Comparison of ENCODE assay signal across 8 cellular contexts in the genomic region with DNA sequence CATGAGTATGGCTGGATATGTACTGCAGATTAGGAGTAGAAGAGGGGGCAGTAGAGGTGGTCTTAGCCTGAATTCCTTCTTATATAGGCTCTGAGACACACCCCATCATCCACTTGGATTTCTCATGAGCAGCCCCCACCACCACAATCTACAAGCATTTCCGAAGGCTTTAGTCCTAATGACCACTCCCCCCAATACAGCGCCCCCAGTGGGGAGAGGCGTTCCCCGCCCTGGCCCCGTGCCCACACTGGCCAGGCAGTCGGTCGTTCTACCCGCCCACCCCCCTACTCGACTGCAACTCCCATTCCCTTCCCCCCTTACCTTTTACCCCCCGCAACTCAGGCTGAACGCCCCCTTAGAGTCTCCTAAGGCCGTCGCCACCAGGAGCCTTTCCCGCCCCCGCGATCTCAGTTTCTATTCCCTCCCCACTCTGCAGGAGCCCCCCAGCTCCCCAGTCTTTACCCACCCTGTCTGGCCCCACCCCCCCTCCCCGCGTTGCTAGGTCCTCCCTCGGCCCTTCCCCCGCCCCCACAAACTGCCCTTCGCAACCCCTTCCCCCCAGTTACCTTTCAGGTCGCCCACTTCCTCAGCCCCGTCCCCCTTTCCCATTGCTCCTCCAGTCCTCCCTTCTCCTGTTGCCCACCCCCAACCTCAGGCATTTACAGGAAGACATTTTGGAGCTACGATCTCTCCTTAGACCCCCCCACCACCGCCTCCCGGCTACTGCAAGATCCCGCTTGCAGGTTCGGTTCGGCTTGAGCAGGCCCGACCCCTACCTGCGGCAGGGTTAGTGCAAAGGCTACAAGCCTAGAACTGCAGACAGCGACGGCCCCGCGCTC. TPM values are rescaled to one million over a fixed set of nuclear protein-coding genes. Genes with fewer than 3 reads are reported as not detected.
A peak's percentile ranks its signal among the peaks of the same experiment; 100 is the strongest.
DNase-seq lines count a peak whose midpoint lies in the region; ATAC-seq and TF ChIP-seq lines count a peak whose summit lies in the region.

No MANE protein-coding gene starts in this region.

- H3K9me3 Mint-ChIP-seq in CD4-positive, CD25-positive, alpha-beta regulatory T cell: no peaks in the 10 kb centered on the region
- H3K9me3 Mint-ChIP-seq in immature natural killer cell: no peaks in the 10 kb centered on the region

- no peaks in the 10 kb centered on the region for H3K27me3 Mint-ChIP-seq in CD4-positive, CD25-positive, alpha-beta regulatory T cell
- peaks cover 6 to 19% (median 15%) of the 10 kb centered on the region in 3 donors for H3K27me3 Mint-ChIP-seq in immature natural killer cell (ENCODE audit: low read depth in 3 of 3)

- H3K27me3 ChIP-seq in CD4-positive, CD25-positive, alpha-beta regulatory T cell (ENCODE audit: control insufficient read depth, insufficient read depth, low read length): no peaks in the 10 kb centered on the region
- no peaks in the 10 kb centered on the region for H3K27me3 ChIP-seq in brain microvascular endothelial cell (replicated peaks)

- peaks cover 4% of the 10 kb centered on the region for H3K36me3 Mint-ChIP-seq in CD4-positive, CD25-positive, alpha-beta regulatory T cell
- peaks cover 0 to 4% (median 0%) of the 10 kb centered on the region in 3 donors for H3K36me3 Mint-ChIP-seq in immature natural killer cell

- peak overlapping the region; percentile 66 to 94 (median 88) for H3K27ac Mint-ChIP-seq in CD4-positive, CD25-positive, alpha-beta regulatory T cell
- H3K27ac Mint-ChIP-seq in immature natural killer cell: peak overlapping the region; percentile 66 to 98 (median 90)

- H3K4me1 Mint-ChIP-seq in CD4-positive, CD25-positive, alpha-beta regulatory T cell: peaks cover 0 to 33% (median 17%) of the 10 kb centered on the region in 4 donors
- H3K4me1 Mint-ChIP-seq in immature natural killer cell: peaks cover 16 to 19% of the 10 kb centered on the region in 2 donors

- peak; percentile 44 for TF ChIP-seq CTCF in HFF-Myc (IDR thresholded peaks at IDR 0.05; ENCODE audit: low read depth, low read length, missing control alignments)
- TF ChIP-seq CTCF in brain microvascular endothelial cell (IDR thresholded peaks at IDR 0.05; ENCODE audit: low read depth, low read length, missing control alignments): peak; percentile 64

- DNase-seq in CD4-positive, CD25-positive, alpha-beta regulatory T cell: peak; percentile 5 to 22 (median 22)
- DNase-seq in HFF-Myc (ENCODE audit: extremely low read depth, low read depth) (no peak), brain microvascular endothelial cell (peak; percentile 14), immature natural killer cell (peak; percentile 19 to 35 (median 27))
- DNase-seq in stimulated activated CD4-positive, alpha-beta T cell treated with anti-CD3 and anti-CD28 coated beads, Interleukin-1b, Interleukin-23, amount 100 ng/mL, for 48 hours: peak; percentile 27

- in situ Hi-C loops in brain microvascular endothelial cell (cut with HindIII; ENCODE audit: low pct_ligation_motif_present, low sequenced_read_pairs): no loop called here

- ATAC-seq in CD4-positive, CD25-positive, alpha-beta regulatory T cell (ENCODE audit: low read depth in 2 of 2): no peak
- ATAC-seq in SK-N-SH treated with all-trans-retinoic acid at 6 μM for 48 hours: peak; percentile 3; the same call in 2 of the 3 replicates
- no peak for ATAC-seq in GM21619 (IDR thresholded peaks at IDR 0.05; ENCODE audit: unreplicated experiment)
- no peak for ATAC-seq in GM19023 (IDR thresholded peaks at IDR 0.05; ENCODE audit: unreplicated experiment)

- peaks cover 4% of the 10 kb centered on the region for H3K36me3 ChIP-seq in CD4-positive, CD25-positive, alpha-beta regulatory T cell (ENCODE audit: control insufficient read depth, insufficient read depth, low read length)
- no peaks in the 10 kb centered on the region for H3K36me3 ChIP-seq in brain microvascular endothelial cell (replicated peaks)

- H3K4me3 Mint-ChIP-seq in CD4-positive, CD25-positive, alpha-beta regulatory T cell: peak overlapping the region; percentile 88 to 99 (median 93)
- H3K4me3 Mint-ChIP-seq in immature natural killer cell: peak overlapping the region; percentile 89 to 93 (median 92)

- peak overlapping the region; percentile 14 for H3K27ac ChIP-seq in CD4-positive, CD25-positive, alpha-beta regulatory T cell (ENCODE audit: insufficient read depth, low read length, poor library complexity, severe bottlenecking)
- peak overlapping the region; percentile 49 for H3K27ac ChIP-seq in brain microvascular endothelial cell

- H3K9me3 ChIP-seq in CD4-positive, CD25-positive, alpha-beta regulatory T cell (ENCODE audit: control insufficient read depth in 2 of 2, low read length in 2 of 2): no peaks in the 10 kb centered on the region

- H3K4me3 ChIP-seq in CD4-positive, CD25-positive, alpha-beta regulatory T cell (ENCODE audit: low read depth, low read length): peak overlapping the region; percentile 64
- peak overlapping the region; percentile 70 for H3K4me3 ChIP-seq in HFF-Myc (replicated peaks; ENCODE audit: low read depth, low read length)
- peak overlapping the region; percentile 74 for H3K4me3 ChIP-seq in brain microvascular endothelial cell (ENCODE audit: low read depth, low read length)

- peaks cover 22% of the 10 kb centered on the region for H3K4me1 ChIP-seq in CD4-positive, CD25-positive, alpha-beta regulatory T cell (ENCODE audit: control insufficient read depth, insufficient read depth, low read length, poor library complexity, severe bottlenecking)

TF ChIP-seq in SK-N-SH treated with all-trans-retinoic acid at 6 μM for 48 hours, 23 proteins besides CTCF, POLR2A, EP300 and RAD21:
- no peak for TF ChIP-seq ZNF8 (CRISPR knock-in tag; IDR thresholded peaks at IDR 0.05)
- no peak for TF ChIP-seq TOX (CRISPR knock-in tag; IDR thresholded peaks at IDR 0.05; ENCODE audit: borderline replicate concordance)
- TF ChIP-seq, protein P1, sequence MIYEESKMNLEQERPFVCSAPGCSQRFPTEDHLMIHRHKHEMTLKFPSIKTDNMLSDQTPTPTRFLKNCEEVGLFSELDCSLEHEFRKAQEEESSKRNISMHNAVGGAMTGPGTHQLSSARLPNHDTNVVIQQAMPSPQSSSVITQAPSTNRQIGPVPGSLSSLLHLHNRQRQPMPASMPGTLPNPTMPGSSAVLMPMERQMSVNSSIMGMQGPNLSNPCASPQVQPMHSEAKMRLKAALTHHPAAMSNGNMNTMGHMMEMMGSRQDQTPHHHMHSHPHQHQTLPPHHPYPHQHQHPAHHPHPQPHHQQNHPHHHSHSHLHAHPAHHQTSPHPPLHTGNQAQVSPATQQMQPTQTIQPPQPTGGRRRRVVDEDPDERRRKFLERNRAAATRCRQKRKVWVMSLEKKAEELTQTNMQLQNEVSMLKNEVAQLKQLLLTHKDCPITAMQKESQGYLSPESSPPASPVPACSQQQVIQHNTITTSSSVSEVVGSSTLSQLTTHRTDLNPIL (CRISPR knock-in tag; IDR thresholded peaks at IDR 0.05; ENCODE audit: low read depth): no peak
- no peak for TF ChIP-seq ARNTL (CRISPR knock-in tag; IDR thresholded peaks at IDR 0.05; ENCODE audit: borderline replicate concordance, low read depth)
- TF ChIP-seq ZNF70 (CRISPR knock-in tag; IDR thresholded peaks at IDR 0.05): no peak
- no peak for TF ChIP-seq ISL1 (CRISPR knock-in tag; IDR thresholded peaks at IDR 0.05)
- no peak for TF ChIP-seq PPARA (CRISPR knock-in tag; IDR thresholded peaks at IDR 0.05; ENCODE audit: borderline replicate concordance)
- TF ChIP-seq TCF4 (CRISPR knock-in tag; IDR thresholded peaks at IDR 0.05; ENCODE audit: borderline replicate concordance): no peak
- TF ChIP-seq CSDC2 (CRISPR knock-in tag; IDR thresholded peaks at IDR 0.05): no peak

RNA-seq across cellular contexts. Expression of a gene that starts 0.5 kb away (rescaled TPM):
- 19.5 TPM for total RNA-seq in CD4-positive, CD25-positive, alpha-beta regulatory T cell
- polyA plus RNA-seq in CD4-positive, CD25-positive, alpha-beta regulatory T cell: 1 to 10 TPM; 4.9 to 7.3 (median 6.3) TPM
- 1 to 10 TPM; 3.0 to 5.6 (median 5.0) TPM for polyA plus RNA-seq in immature natural killer cell

RNA-seq across cellular contexts. Expression of a gene that starts 30.0 kb away (rescaled TPM):
- total RNA-seq in CD4-positive, CD25-positive, alpha-beta regulatory T cell: 388 TPM
- 100 to 1,000 TPM; 171 to 182 (median 177) TPM for polyA plus RNA-seq in CD4-positive, CD25-positive, alpha-beta regulatory T cell
- polyA plus RNA-seq in immature natural killer cell: 100 to 1,000 TPM; 150 to 230 (median 188) TPM

RNA-seq across cellular contexts. Expression of a gene that starts 30.4 kb away (rescaled TPM):
- not detected for total RNA-seq in CD4-positive, CD25-positive, alpha-beta regulatory T cell
- polyA plus RNA-seq in CD4-positive, CD25-positive, alpha-beta regulatory T cell: not detected
- polyA plus RNA-seq in immature natural killer cell: not detected

RNA-seq across cellular contexts. Expression of a gene that starts 48.1 kb away (rescaled TPM):
- total RNA-seq in CD4-positive, CD25-positive, alpha-beta regulatory T cell: 1.4 TPM
- not detected for polyA plus RNA-seq in CD4-positive, CD25-positive, alpha-beta regulatory T cell
- not detected for polyA plus RNA-seq in immature natural killer cell
